In the genomic region with DNA sequence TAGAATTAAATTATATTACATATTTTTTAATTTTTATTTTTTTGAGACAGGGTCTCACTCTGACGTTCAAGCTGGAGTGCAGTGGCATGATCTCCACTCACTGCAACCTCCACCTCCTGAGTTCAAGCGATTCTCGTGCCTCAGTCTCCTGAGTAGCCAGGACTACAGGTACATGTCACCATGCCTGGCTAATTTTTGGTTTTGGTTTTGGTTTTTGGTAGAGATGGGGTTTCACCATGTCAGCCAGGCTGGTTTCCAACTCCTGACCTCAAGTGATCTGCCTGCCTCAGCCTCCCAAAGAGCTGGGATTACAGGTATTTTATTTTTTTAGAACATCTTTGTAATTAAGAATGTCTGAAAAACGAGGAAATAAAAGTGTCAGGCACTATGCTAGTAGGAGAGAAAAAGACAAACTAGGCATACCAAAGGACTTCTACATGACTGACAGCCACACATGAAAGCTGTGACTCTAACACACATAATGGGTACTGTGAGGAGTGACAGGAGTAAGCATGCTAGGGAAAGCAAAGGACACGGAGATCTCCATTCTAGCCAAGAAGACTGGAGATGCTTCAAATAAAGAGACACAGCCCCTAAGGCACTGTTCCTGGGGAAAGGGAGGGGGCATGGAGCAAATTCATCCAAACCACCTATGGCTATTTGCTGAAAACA, we compare ENCODE assay signal across 9 cellular contexts. TPM values are rescaled to one million over a fixed set of nuclear protein-coding genes. Genes with fewer than 3 reads are reported as not detected.
A peak's percentile ranks its signal among the peaks of the same experiment; 100 is the strongest.
DNase-seq lines count a peak whose midpoint lies in the region; ATAC-seq and TF ChIP-seq lines count a peak whose summit lies in the region.
"Had no signal": no experiment of that assay in that cellular context is flagged by ENCODE, and none has a peak within 500 bp of the region (broad histone marks: within the 10 kb centered on the region; RNA-seq: fewer than 3 reads in every experiment).

No MANE protein-coding gene starts in this region.

- no peaks in the 10 kb centered on the region for H3K27me3 ChIP-seq in gastrocnemius medialis

- H3K9me3 ChIP-seq in gastrocnemius medialis: no peaks in the 10 kb centered on the region

- DNase-seq in gastrocnemius medialis (no peak), GOT3 (lab: John Stamatoyannopoulos, UW) (no peak), D341Med (ENCODE audit: low spot score) (no peak), cortex of kidney (lab: John Stamatoyannopoulos, UW) (no peak)
- DNase-seq: DMS79 treated with DMSO at 0.1 percent for 48 hours had no signal

- intact Hi-C loops in gastrocnemius medialis (cut with DNase I; ENCODE audit: low total_unique reads): no loop called here

- in situ Hi-C loops in gastrocnemius medialis (cut with MboI; ENCODE audit: low sequenced_read_pairs in 4 of 4): no loop called here

- H3K27me3 Mint-ChIP-seq in activated naive CD8-positive, alpha-beta T cell: no peaks in the 10 kb centered on the region

- no peaks in the 10 kb centered on the region for H3K9me3 Mint-ChIP-seq in activated naive CD8-positive, alpha-beta T cell (ENCODE audit: low read depth)

- peak overlapping the region in 1 of 4 donors; percentile 2 for H3K4me3 ChIP-seq in gastrocnemius medialis

- peaks cover 81% of the 10 kb centered on the region for H3K4me1 Mint-ChIP-seq in activated naive CD8-positive, alpha-beta T cell (ENCODE audit: low read depth)

- H3K4me1 ChIP-seq in gastrocnemius medialis: peaks cover 63 to 65% of the 10 kb centered on the region in 2 donors

- H3K36me3 ChIP-seq in gastrocnemius medialis: peaks cover 0 to 43% of the 10 kb centered on the region in 2 donors

- peak overlapping the region; percentile 16 for H3K27ac Mint-ChIP-seq in activated naive CD8-positive, alpha-beta T cell

- peaks cover 11% of the 10 kb centered on the region for H3K36me3 Mint-ChIP-seq in activated naive CD8-positive, alpha-beta T cell

- peak overlapping the region; percentile 43 for H3K4me3 Mint-ChIP-seq in activated naive CD8-positive, alpha-beta T cell

- no peak for TF ChIP-seq CTCF in gastrocnemius medialis (IDR thresholded peaks at IDR 0.05 in 4 of 5, conservative IDR thresholded peaks at IDR 0.05 in 1 of 5)

- TF ChIP-seq POLR2A in gastrocnemius medialis (IDR thresholded peaks at IDR 0.05): no peak

- peak overlapping the region; percentile 49 to 67 (median 60) for H3K27ac ChIP-seq in gastrocnemius medialis

- ATAC-seq in GM18858 (IDR thresholded peaks at IDR 0.05; ENCODE audit: unreplicated experiment): peak; percentile 61
- peak; percentile 49 for ATAC-seq in HG03135 (IDR thresholded peaks at IDR 0.05; ENCODE audit: unreplicated experiment)
- peak; percentile 64 to 70 for ATAC-seq in gastrocnemius medialis
- ATAC-seq in GM18861 (IDR thresholded peaks at IDR 0.05; ENCODE audit: unreplicated experiment): no peak

RNA-seq across cellular contexts. Expression of a gene that starts 7.3 kb away (rescaled TPM):
- total RNA-seq in gastrocnemius medialis: 100 to 1,000 TPM in 3 of 4 donors, 10 to 100 TPM in 1; 87.7 to 146 (median 103) TPM
